1 cellular context compared by ENCODE assay signal in genomic region chr16:72051818-72052217, GRCh38.
TF ChIP-seq lines count a peak whose summit lies in the region.

No MANE protein-coding gene starts in this region.

TF ChIP-seq in liver, 16 proteins besides CTCF, POLR2A, EP300 and RAD21 (continued from another document):
- peak; percentile 52 to 79 for TF ChIP-seq EGR1 (IDR thresholded peaks at IDR 0.05; ENCODE audit: low read depth in 2 of 2)
- peak; percentile 69 for TF ChIP-seq ZBTB33 (IDR thresholded peaks at IDR 0.05)
- peak; percentile 32 to 81 for TF ChIP-seq RXRA (IDR thresholded peaks at IDR 0.05)
- TF ChIP-seq YY1 (IDR thresholded peaks at IDR 0.05): peak; percentile 57
- peak; percentile 90 for TF ChIP-seq ATF3 (IDR thresholded peaks at IDR 0.05)
- TF ChIP-seq HNF4G (IDR thresholded peaks at IDR 0.05): no peak
- TF ChIP-seq SP1 (IDR thresholded peaks at IDR 0.05): peak; percentile 51
- peak; percentile 18 for TF ChIP-seq FOXA1 (IDR thresholded peaks at IDR 0.05)
- TF ChIP-seq NR2F2 (IDR thresholded peaks at IDR 0.05): no peak
- peak in 1 of 2 donors; percentile 48 for TF ChIP-seq GABPA (IDR thresholded peaks at IDR 0.05 in 1 of 2, conservative IDR thresholded peaks at IDR 0.05 in 1 of 2)
